In the genomic region with DNA sequence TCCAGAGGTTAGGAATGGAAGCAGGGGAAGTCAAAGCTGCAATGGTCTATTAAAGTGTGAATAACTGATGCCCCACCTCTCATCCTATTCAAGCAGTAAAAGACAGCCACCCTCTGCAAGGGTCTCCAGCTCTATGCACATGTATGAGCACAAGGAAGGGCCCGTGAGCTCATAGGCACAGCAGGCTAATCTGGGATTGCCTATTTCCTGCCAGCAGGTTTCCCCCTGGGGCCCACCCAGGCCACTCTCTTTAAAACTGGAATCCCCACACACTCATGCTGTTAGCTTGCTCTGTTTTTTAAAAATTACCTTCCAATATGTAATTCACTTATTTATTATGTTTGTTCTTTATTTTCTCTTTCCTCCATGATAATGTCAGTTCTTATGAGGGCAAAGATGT, we compare ENCODE assay signal across 12 cellular contexts. TPM values are rescaled to one million over a fixed set of nuclear protein-coding genes. Genes with fewer than 3 reads are reported as not detected.
DNase-seq lines count a peak whose midpoint lies in the region; ATAC-seq and TF ChIP-seq lines count a peak whose summit lies in the region.
"Had no signal": no experiment of that assay in that cellular context is flagged by ENCODE, and none has a peak within 500 bp of the region (broad histone marks: within the 10 kb centered on the region; RNA-seq: fewer than 3 reads in every experiment).

No MANE protein-coding gene starts in this region.

- H3K4me3 Mint-ChIP-seq in activated T-cell treated with anti-CD3 and anti-CD28 coated beads, Interleukin-2, amount 50 U/mL, for 4 hours = peak overlapping the region; percentile 75
- peak overlapping the region in 1 of 2 donors; percentile 77 for H3K4me3 Mint-ChIP-seq in activated T-cell treated with anti-CD3 and anti-CD28 coated beads, Interleukin-2, amount 50 U/mL, for 72 hours
- H3K4me3 Mint-ChIP-seq in T-helper 17 cell = peak overlapping the region; percentile 92

- DNase-seq in activated T-cell treated with anti-CD3 and anti-CD28 coated beads, Interleukin-2, amount 50 U/mL, for 4 hours = no peak
- no peak for DNase-seq in activated T-cell treated with anti-CD3 and anti-CD28 coated beads, Interleukin-2, amount 50 U/mL, for 72 hours
- DNase-seq in T-helper 17 cell = no peak
- peak; percentile 26 for DNase-seq in iPS-NIHi7 (ENCODE audit: extremely low spot score)
- no peak for DNase-seq in thoracic aorta (ENCODE audit: low spot score)
- DNase-seq in MG63 = no peak
- DNase-seq in upper lobe of right lung = no peak
- DNase-seq: gastrocnemius medialis; stimulated activated CD4-positive, alpha-beta T cell treated with anti-CD3 and anti-CD28 coated beads, Interleukin-12 subunit alpha, Interleukin-12 subunit beta, amount 100 ng/mL, for 4 hours had no signal

- H3K27ac Mint-ChIP-seq in activated T-cell treated with anti-CD3 and anti-CD28 coated beads, Interleukin-2, amount 50 U/mL, for 72 hours = no peak overlapping the region
- peak overlapping the region; percentile 91 for H3K27ac Mint-ChIP-seq in T-helper 17 cell

- peaks cover 16 to 19% of the 10 kb centered on the region in 2 donors for H3K4me1 ChIP-seq in thoracic aorta (ENCODE audit: control insufficient read depth in 1 of 2, low read depth in 2 of 2)
- H3K4me1 ChIP-seq in upper lobe of right lung = peaks cover 15% of the 10 kb centered on the region

- H3K36me3 Mint-ChIP-seq in activated T-cell treated with anti-CD3 and anti-CD28 coated beads, Interleukin-2, amount 50 U/mL, for 4 hours (ENCODE audit: insufficient read depth) = no peaks in the 10 kb centered on the region
- no peaks in the 10 kb centered on the region for H3K36me3 Mint-ChIP-seq in activated T-cell treated with anti-CD3 and anti-CD28 coated beads, Interleukin-2, amount 50 U/mL, for 72 hours (ENCODE audit: insufficient read depth in 2 of 2)
- no peaks in the 10 kb centered on the region for H3K36me3 Mint-ChIP-seq in T-helper 17 cell (ENCODE audit: low read depth)

- H3K9me3 ChIP-seq in T-helper 17 cell (ENCODE audit: control insufficient read depth, low read length, poor library complexity, severe bottlenecking) (no peaks in the 10 kb centered on the region), thoracic aorta (no peaks in the 10 kb centered on the region), MG63 (no peaks in the 10 kb centered on the region), upper lobe of right lung (no peaks in the 10 kb centered on the region)
- H3K9me3 ChIP-seq: gastrocnemius medialis had no signal

- no peaks in the 10 kb centered on the region for H3K9me3 Mint-ChIP-seq in activated T-cell treated with anti-CD3 and anti-CD28 coated beads, Interleukin-2, amount 50 U/mL, for 4 hours
- H3K9me3 Mint-ChIP-seq in activated T-cell treated with anti-CD3 and anti-CD28 coated beads, Interleukin-2, amount 50 U/mL, for 72 hours = no peaks in the 10 kb centered on the region

- H3K27me3 ChIP-seq in thoracic aorta (replicated peaks; ENCODE audit: insufficient read depth) (no peaks in the 10 kb centered on the region), MG63 (no peaks in the 10 kb centered on the region), upper lobe of right lung (no peaks in the 10 kb centered on the region)
- H3K27me3 ChIP-seq: gastrocnemius medialis had no signal

- peaks cover 40% of the 10 kb centered on the region for H3K27me3 Mint-ChIP-seq in activated T-cell treated with anti-CD3 and anti-CD28 coated beads, Interleukin-2, amount 50 U/mL, for 4 hours (ENCODE audit: low read depth)
- H3K27me3 Mint-ChIP-seq in activated T-cell treated with anti-CD3 and anti-CD28 coated beads, Interleukin-2, amount 50 U/mL, for 72 hours (ENCODE audit: low read depth) = peaks cover 58% of the 10 kb centered on the region
- H3K27me3 Mint-ChIP-seq in T-helper 17 cell = peaks cover 56% of the 10 kb centered on the region

- H3K4me3 ChIP-seq in thoracic aorta = peak overlapping the region; percentile 75
- H3K4me3 ChIP-seq in MG63 = no peak overlapping the region
- no peak overlapping the region for H3K4me3 ChIP-seq in upper lobe of right lung

- no peak for TF ChIP-seq CTCF in thoracic aorta (IDR thresholded peaks at IDR 0.05)
- no peak for TF ChIP-seq CTCF in upper lobe of right lung (IDR thresholded peaks at IDR 0.05)

- no peak for ATAC-seq in activated T-cell treated with anti-CD3 and anti-CD28 coated beads, Interleukin-2, amount 50 U/mL, for 4 hours
- no peak for ATAC-seq in activated T-cell treated with anti-CD3 and anti-CD28 coated beads, Interleukin-2, amount 50 U/mL, for 72 hours (replicated peaks in 1 of 2)
- ATAC-seq in T-helper 17 cell = no peak
- ATAC-seq in thoracic aorta (ENCODE audit: insufficient number of reproducible peaks, low FRiP score, low read depth) = no peak
- ATAC-seq in GM21529 (IDR thresholded peaks at IDR 0.05; ENCODE audit: unreplicated experiment) = no peak
- no peak for ATAC-seq in upper lobe of right lung

- H3K4me1 Mint-ChIP-seq in activated T-cell treated with anti-CD3 and anti-CD28 coated beads, Interleukin-2, amount 50 U/mL, for 4 hours (ENCODE audit: low read depth) = peaks cover 11% of the 10 kb centered on the region
- H3K4me1 Mint-ChIP-seq in activated T-cell treated with anti-CD3 and anti-CD28 coated beads, Interleukin-2, amount 50 U/mL, for 72 hours (ENCODE audit: low read depth) = peaks cover 22% of the 10 kb centered on the region
- peaks cover 11% of the 10 kb centered on the region for H3K4me1 Mint-ChIP-seq in T-helper 17 cell

- no peaks in the 10 kb centered on the region for H3K36me3 ChIP-seq in thoracic aorta
- no peaks in the 10 kb centered on the region for H3K36me3 ChIP-seq in MG63
- no peaks in the 10 kb centered on the region for H3K36me3 ChIP-seq in upper lobe of right lung
- H3K36me3 ChIP-seq: gastrocnemius medialis had no signal

- H3K27ac ChIP-seq in thoracic aorta (peak overlapping the region in 1 of 2 donors; percentile 71), upper lobe of right lung (no peak overlapping the region)
- H3K27ac ChIP-seq: C4-2B, HL-60 had no signal

- intact Hi-C loops in upper lobe of right lung (cut with DNase I) = no loop called here

RNA-seq across cellular contexts. Expression of a gene that starts 48.7 kb away (rescaled TPM):
- not detected for total RNA-seq in activated T-cell treated with anti-CD3 and anti-CD28 coated beads, Interleukin-2, amount 50 U/mL, for 4 hours
- total RNA-seq in activated T-cell treated with anti-CD3 and anti-CD28 coated beads, Interleukin-2, amount 50 U/mL, for 72 hours = not detected
- under 1 TPM in 1 of 2 donors, not detected in 1; 0.39 TPM for total RNA-seq in T-helper 17 cell
- 1 to 10 TPM; 2.2 to 3.1 TPM for total RNA-seq in thoracic aorta
- not detected in 2 replicates for total RNA-seq in MG63 (2014; rRNA removed; shearing (Covaris generic); ENCODE audit: low replicate concordance)
- total RNA-seq in upper lobe of right lung = 12.2 TPM
